Comparison of ENCODE assay signal across 1 cellular context in the genomic region with DNA sequence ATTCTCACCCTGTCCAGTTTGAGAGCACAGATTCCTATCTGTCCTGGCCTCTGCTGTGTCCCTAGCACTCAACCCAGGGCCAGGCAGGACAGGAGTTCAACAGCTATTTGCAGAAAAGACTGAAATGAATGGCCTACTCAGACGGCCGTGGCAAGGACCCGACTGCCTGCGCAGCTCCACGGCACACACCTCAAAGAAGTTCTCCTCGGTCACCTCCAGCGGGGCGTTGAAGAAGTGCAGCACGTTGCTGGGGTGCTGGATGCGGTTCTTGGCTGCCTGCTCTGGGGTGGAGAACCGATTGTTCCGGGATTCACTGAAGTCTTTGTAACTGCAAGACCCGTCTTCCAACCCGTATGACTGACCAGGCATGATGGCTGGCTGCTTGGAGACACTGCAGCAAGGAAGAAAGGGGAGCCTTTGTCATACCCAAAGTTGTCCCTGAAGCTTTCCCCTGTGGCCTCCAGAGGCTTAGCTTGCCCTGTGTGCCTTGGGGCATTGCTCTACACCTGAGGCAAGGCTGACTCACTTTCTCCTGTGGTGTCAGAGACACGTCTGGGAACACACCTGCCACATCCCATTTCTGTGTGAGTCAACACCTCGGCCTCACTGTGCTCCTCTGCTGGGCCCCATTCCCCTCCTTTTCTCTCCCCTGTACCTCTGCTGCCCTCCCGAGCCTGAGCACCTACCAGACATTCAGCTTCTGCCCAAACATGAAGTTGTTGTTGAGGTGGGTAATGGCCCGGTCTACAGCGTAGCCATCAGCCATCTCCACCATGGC.
TF ChIP-seq lines count a peak whose summit lies in the region.

No MANE protein-coding gene starts in this region.

TF ChIP-seq in K562, 482 proteins besides CTCF, POLR2A, EP300 and RAD21:
- TF ChIP-seq SREBF1 (IDR thresholded peaks at IDR 0.05; ENCODE audit: borderline replicate concordance, low read depth, low read length) = no peak
- TF ChIP-seq KLF13 (tag; IDR thresholded peaks at IDR 0.05; ENCODE audit: borderline replicate concordance, low read depth) = no peak
- no peak for TF ChIP-seq GMEB1 (CRISPR knock-in tag; IDR thresholded peaks at IDR 0.05)
- TF ChIP-seq HMBOX1 (IDR thresholded peaks at IDR 0.05) = no peak
- TF ChIP-seq ETV1 (tag; conservative IDR thresholded peaks at IDR 0.05; ENCODE audit: low read depth) = no peak
- no peak for TF ChIP-seq PHF20 (IDR thresholded peaks at IDR 0.05; ENCODE audit: partially characterized antibody)
- TF ChIP-seq PRPF4 (IDR thresholded peaks at IDR 0.05; ENCODE audit: insufficient read depth, low read depth, low read length, poor library complexity, severe bottlenecking) = no peak
- TF ChIP-seq POLR2B (IDR thresholded peaks at IDR 0.05; ENCODE audit: low read depth, partially characterized antibody) = peak; percentile 52
- TF ChIP-seq SUPT5H (IDR thresholded peaks at IDR 0.05) = peak; percentile 61; the same call in 1 of the 2 replicates
- TF ChIP-seq, protein P1, sequence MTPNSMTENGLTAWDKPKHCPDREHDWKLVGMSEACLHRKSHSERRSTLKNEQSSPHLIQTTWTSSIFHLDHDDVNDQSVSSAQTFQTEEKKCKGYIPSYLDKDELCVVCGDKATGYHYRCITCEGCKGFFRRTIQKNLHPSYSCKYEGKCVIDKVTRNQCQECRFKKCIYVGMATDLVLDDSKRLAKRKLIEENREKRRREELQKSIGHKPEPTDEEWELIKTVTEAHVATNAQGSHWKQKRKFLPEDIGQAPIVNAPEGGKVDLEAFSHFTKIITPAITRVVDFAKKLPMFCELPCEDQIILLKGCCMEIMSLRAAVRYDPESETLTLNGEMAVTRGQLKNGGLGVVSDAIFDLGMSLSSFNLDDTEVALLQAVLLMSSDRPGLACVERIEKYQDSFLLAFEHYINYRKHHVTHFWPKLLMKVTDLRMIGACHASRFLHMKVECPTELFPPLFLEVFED (CRISPR knock-in tag; conservative IDR thresholded peaks at IDR 0.05) = peak; percentile 46; the same call in 1 of the 2 replicates
- TF ChIP-seq SIRT6 (IDR thresholded peaks at IDR 0.05; ENCODE audit: low read depth, low read length) = no peak
- no peak for TF ChIP-seq ZNF696 (CRISPR knock-in tag; conservative IDR thresholded peaks at IDR 0.05)
- peak; percentile 42; the same call in 1 of the 2 replicates for TF ChIP-seq HBP1 (CRISPR knock-in tag; IDR thresholded peaks at IDR 0.05)
- TF ChIP-seq RBM22 (IDR thresholded peaks at IDR 0.05; ENCODE audit: low read depth, low read length, poor library complexity, severe bottlenecking) = peak; percentile 50
- TF ChIP-seq RBFOX2 (IDR thresholded peaks at IDR 0.05; ENCODE audit: low read depth, low read length) = peak; percentile 66
- TF ChIP-seq POLR2G (IDR thresholded peaks at IDR 0.05; ENCODE audit: low read depth, low read length) = peak; percentile 64
- TF ChIP-seq, protein P2, sequence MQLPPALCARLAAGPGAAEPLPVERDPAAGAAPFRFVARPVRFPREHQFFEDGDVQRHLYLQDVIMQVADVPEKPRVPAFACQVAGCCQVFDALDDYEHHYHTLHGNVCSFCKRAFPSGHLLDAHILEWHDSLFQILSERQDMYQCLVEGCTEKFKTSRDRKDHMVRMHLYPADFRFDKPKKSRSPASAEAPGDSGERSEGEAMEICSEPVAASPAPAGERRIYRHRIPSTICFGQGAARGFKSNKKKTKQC (CRISPR knock-in tag; IDR thresholded peaks at IDR 0.05) = no peak
- no peak for TF ChIP-seq ZBTB1 (CRISPR knock-in tag; IDR thresholded peaks at IDR 0.05; ENCODE audit: borderline replicate concordance, low read depth)
